Comparison of ENCODE assay signal across 1 cellular context in genomic region chr19:40662925-40663711, GRCh38.
A peak's percentile ranks its signal among the peaks of the same experiment; 100 is the strongest.
TF ChIP-seq lines count a peak whose summit lies in the region.

No MANE protein-coding gene starts in this region.

TF ChIP-seq in K562, 482 proteins besides CTCF, POLR2A, EP300 and RAD21 (continued from another document):
- TF ChIP-seq ZBTB40 (IDR thresholded peaks at IDR 0.05) (peak; percentile 31; the same call in 1 of the 2 replicates), ZBTB40 (CRISPR knock-in tag; IDR thresholded peaks at IDR 0.05) (no peak), THAP12 (CRISPR knock-in tag; IDR thresholded peaks at IDR 0.05) (peak; percentile 80; the same call in 1 of the 2 replicates), PRDM10 (IDR thresholded peaks at IDR 0.05; ENCODE audit: partially characterized antibody) (peak; percentile 75), ZNF655 (CRISPR knock-in tag; IDR thresholded peaks at IDR 0.05) (no peak), PATZ1 (CRISPR knock-in tag; IDR thresholded peaks at IDR 0.05; ENCODE audit: borderline replicate concordance) (no peak), MTF1 (CRISPR knock-in tag; IDR thresholded peaks at IDR 0.05; ENCODE audit: borderline replicate concordance) (no peak), COPS2 (conservative IDR thresholded peaks at IDR 0.05) (no peak), NR2C2 (CRISPR knock-in tag; IDR thresholded peaks at IDR 0.05) (peak; percentile 76; the same call in 1 of the 2 replicates), NR2C2 (tag; IDR thresholded peaks at IDR 0.05) (peak; percentile 54), HINFP (tag; conservative IDR thresholded peaks at IDR 0.05; ENCODE audit: low read depth) (no peak), HDAC6 (IDR thresholded peaks at IDR 0.05; ENCODE audit: low read depth, low read length) (no peak), SRSF3 (IDR thresholded peaks at IDR 0.05; ENCODE audit: insufficient read depth, low read length) (no peak), IRF2 (CRISPR knock-in tag; IDR thresholded peaks at IDR 0.05) (no peak), CBX1 (IDR thresholded peaks at IDR 0.05; ENCODE audit: low read depth) (peak; percentile 61; the same call in 1 of the 2 replicates), PRPF4 (IDR thresholded peaks at IDR 0.05; ENCODE audit: insufficient read depth, low read depth, low read length, poor library complexity, severe bottlenecking) (no peak), ZNF77 (CRISPR knock-in tag; IDR thresholded peaks at IDR 0.05) (no peak), RB1 (IDR thresholded peaks at IDR 0.05; ENCODE audit: low read depth) (peak; percentile 99), TAL1 (IDR thresholded peaks at IDR 0.05) (no peak), VEZF1 (CRISPR knock-in tag; IDR thresholded peaks at IDR 0.05) (peak; percentile 71), GATAD2A (IDR thresholded peaks at IDR 0.05) (peak; percentile 85), CREB5 (CRISPR knock-in tag; IDR thresholded peaks at IDR 0.05) (no peak), ETV6 (IDR thresholded peaks at IDR 0.05; ENCODE audit: borderline replicate concordance in 1 of 2, low read depth in 2 of 2, low read length in 1 of 2) (no peak), ETV6 (CRISPR knock-in tag; IDR thresholded peaks at IDR 0.05; ENCODE audit: borderline replicate concordance) (no peak; the same call in 1 of the 2 replicates), MBD2 (IDR thresholded peaks at IDR 0.05; ENCODE audit: borderline replicate concordance, low read depth) (no peak; the same call in 1 of the 2 replicates), ASH1L (IDR thresholded peaks at IDR 0.05; ENCODE audit: borderline replicate concordance, low read depth, partially characterized antibody) (no peak), DEAF1 (CRISPR knock-in tag; IDR thresholded peaks at IDR 0.05) (peak; percentile 94), ZBED1 (IDR thresholded peaks at IDR 0.05) (no peak), LARP7 (IDR thresholded peaks at IDR 0.05) (no peak), HNRNPK (IDR thresholded peaks at IDR 0.05; ENCODE audit: low read depth, low read length, poor library complexity, severe bottlenecking) (no peak)
